In genomic region chr15:85854345-85855097, GRCh38 we compare ENCODE assay signal across 8 cellular contexts. TPM values are rescaled to one million over a fixed set of nuclear protein-coding genes. Genes with fewer than 3 reads are reported as not detected.
DNase-seq lines count a peak whose midpoint lies in the region; ATAC-seq and TF ChIP-seq lines count a peak whose summit lies in the region.

No MANE protein-coding gene starts in this region.

- dilution Hi-C loops in mammary epithelial cell (cut with HindIII; ENCODE audit: low sequenced_read_pairs): no loop called here

- WGBS in mammary epithelial cell (ENCODE audit: low coverage, missing lambda C conversion rate): 31% methylated on average over 8 of the region's 11 CpGs

- H3K27me3 ChIP-seq in Loucy (ENCODE audit: insufficient read depth, low read length, poor library complexity, severe bottlenecking) (no peaks in the 10 kb centered on the region), mammary epithelial cell (ENCODE audit: insufficient read depth, low read length) (no peaks in the 10 kb centered on the region)

- no peaks in the 10 kb centered on the region for H3K36me3 ChIP-seq in Loucy (ENCODE audit: insufficient read depth, low read length)
- no peaks in the 10 kb centered on the region for H3K36me3 ChIP-seq in mammary epithelial cell (ENCODE audit: insufficient read depth, low read length)

- TF ChIP-seq CTCF in Loucy (conservative IDR thresholded peaks at IDR 0.05; ENCODE audit: low read length) (peak; percentile 93), mammary epithelial cell (conservative IDR thresholded peaks at IDR 0.05 in 1 of 2, IDR thresholded peaks at IDR 0.05 in 1 of 2; ENCODE audit: extremely low read depth in 1 of 2, insufficient read depth in 1 of 2, low read depth in 1 of 2, low read length in 2 of 2) (peak; percentile 80 to 90)

- peak; percentile 66 for DNase-seq in EH (ENCODE audit: low read depth)
- DNase-seq in SW480 (ENCODE audit: low spot score): peak; percentile 44
- peak; percentile 49 for DNase-seq in mammary epithelial cell
- peak; percentile 86 for DNase-seq in inferior parietal cortex (ENCODE audit: extremely low spot score)
- DNase-seq in stimulated activated CD4-positive, alpha-beta T cell treated with anti-CD3 and anti-CD28 coated beads, Interleukin-1b, Interleukin-23, amount 100 ng/mL, for 48 hours: peak; percentile 46

- H3K27ac ChIP-seq in mammary epithelial cell (ENCODE audit: insufficient read depth, low read depth, low read length): no peak overlapping the region

- H2AFZ ChIP-seq in Loucy (ENCODE audit: low read length): no peak overlapping the region
- H2AFZ ChIP-seq in mammary epithelial cell (ENCODE audit: low read depth, low read length): no peak overlapping the region

- H3K4me2 ChIP-seq in Loucy (ENCODE audit: low read depth, low read length, poor library complexity, severe bottlenecking) (no peak overlapping the region), mammary epithelial cell (ENCODE audit: insufficient read depth, low read depth, low read length) (peak overlapping the region; percentile 45)

- no peak overlapping the region for H3K9ac ChIP-seq in Loucy (ENCODE audit: low read depth, low read length, poor library complexity, severe bottlenecking)
- no peak overlapping the region for H3K9ac ChIP-seq in mammary epithelial cell (ENCODE audit: insufficient read depth, low read length)

- no peaks in the 10 kb centered on the region for H3K9me3 ChIP-seq in Loucy (ENCODE audit: insufficient read depth, low read depth, low read length)
- H3K9me3 ChIP-seq in mammary epithelial cell (replicated peaks; ENCODE audit: insufficient read depth, low read length): no peaks in the 10 kb centered on the region

- H3K4me3 ChIP-seq in Loucy (ENCODE audit: low read length, poor library complexity, severe bottlenecking): no peak overlapping the region
- H3K4me3 ChIP-seq in mammary epithelial cell (replicated peaks in 1 of 3; ENCODE audit: insufficient read depth in 1 of 3, low read depth in 2 of 3, low read length in 3 of 3): no peak overlapping the region

- no peaks in the 10 kb centered on the region for H3K4me1 ChIP-seq in Loucy (ENCODE audit: insufficient read depth, low read length, poor library complexity, severe bottlenecking)
- H3K4me1 ChIP-seq in mammary epithelial cell (ENCODE audit: insufficient read depth, low read length): peaks cover 3% of the 10 kb centered on the region

- ATAC-seq in GM21390 (IDR thresholded peaks at IDR 0.05; ENCODE audit: unreplicated experiment) (peak; percentile 71), GM19397 (IDR thresholded peaks at IDR 0.05; ENCODE audit: unreplicated experiment) (no peak)

- BruUV-seq in mammary epithelial cell (replicated peaks; lab: Mats Ljungman, UMichigan): no TSS peak

- CTCF ChIA-PET in mammary epithelial cell (lab: Charles Lee; ENCODE audit: low non-redundant PET): interaction anchor here (0.6 kb wide), 2 partner anchors 395 to 757 kb away, joined by 3 read pairs; no protein-coding TSS in a partner anchor

- intact Hi-C loops in mammary epithelial cell (cut with micrococcal nuclease): loop anchor here (5.0 kb wide), 1 partner anchor 888 kb away; no protein-coding TSS in a partner anchor

- in situ Hi-C loops in mammary epithelial cell (cut with MboI; ENCODE audit: low sequenced_read_pairs in 2 of 2): loop anchor here in 1 of 2 donors (10.0 to 25.0 kb wide), 5 partner anchors 358 to 1183 kb away; no protein-coding TSS in a partner anchor

- H3K79me2 ChIP-seq in Loucy (ENCODE audit: insufficient read depth, low read length): no peaks in the 10 kb centered on the region
- H3K79me2 ChIP-seq in mammary epithelial cell (ENCODE audit: insufficient read depth, low read length): no peaks in the 10 kb centered on the region

- H4K20me1 ChIP-seq in Loucy (ENCODE audit: insufficient read depth, low read length, poor library complexity, severe bottlenecking) (no peaks in the 10 kb centered on the region), mammary epithelial cell (ENCODE audit: insufficient read depth, low read length) (no peaks in the 10 kb centered on the region)

- no peaks in the 10 kb centered on the region for H3K9me2 ChIP-seq in Loucy (replicated peaks; ENCODE audit: low read depth, low read length)

- no peaks in the 10 kb centered on the region for H3F3A ChIP-seq in Loucy (ENCODE audit: low read depth)

RNA-seq across cellular contexts. Expression of gene KLHL25, which starts 59.8 kb away (rescaled TPM):
- 10 to 100 TPM in 1 of 2 donors, 1 to 10 TPM in 1; 7.7 to 12.2 TPM for total RNA-seq in mammary epithelial cell
- polyA plus RNA-seq in mammary epithelial cell: 4.6 TPM
- 7.0 TPM for polyA minus RNA-seq in mammary epithelial cell
